ENCODE assay signal across 17 cellular contexts in the genomic region with DNA sequence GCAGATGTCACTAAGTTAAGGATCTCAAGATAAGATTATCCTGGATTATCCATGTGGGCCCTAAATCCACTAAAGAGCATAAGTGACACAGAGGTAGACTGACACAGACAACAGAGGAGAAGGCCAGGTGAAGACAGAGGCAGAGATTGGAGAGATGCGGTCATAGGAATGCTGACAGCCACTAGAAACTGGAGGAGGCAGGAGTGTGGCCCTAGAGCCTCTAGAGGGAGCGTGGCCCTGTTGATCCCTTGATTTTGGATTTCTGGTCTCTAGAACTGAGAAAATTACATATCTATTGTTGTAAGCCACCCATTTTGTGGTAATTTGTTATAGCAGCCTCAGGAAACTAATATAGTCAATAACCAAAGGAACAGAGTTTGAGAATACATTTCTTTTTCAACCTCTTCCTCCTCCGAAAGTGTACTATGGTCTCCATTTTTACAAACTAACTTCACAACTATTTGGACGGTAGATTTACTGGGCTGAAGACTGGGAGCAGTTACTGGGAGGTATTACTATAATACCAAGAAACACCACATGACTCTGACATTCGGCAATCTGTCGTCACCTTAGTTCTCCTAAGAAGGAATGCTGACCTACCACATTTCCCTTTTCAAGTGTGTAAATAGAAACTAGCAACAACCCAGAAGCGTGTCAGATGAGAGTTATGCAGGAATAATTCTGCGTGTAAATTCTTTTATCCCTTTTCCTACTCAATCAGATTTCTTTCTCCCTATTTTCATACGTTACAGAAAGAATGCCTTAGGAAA.
"Had no signal": no experiment of that assay in that cellular context is flagged by ENCODE, and none has a peak within 500 bp of the region (broad histone marks: within the 10 kb centered on the region; RNA-seq: fewer than 3 reads in every experiment).

No MANE protein-coding gene starts in this region.

- DNase-seq: activated CD4-positive, alpha-beta T cell treated with anti-CD3 and anti-CD28 coated beads, Interleukin-2, amount 50 U/mL, for 1 hour; activated naive CD4-positive, alpha-beta T cell treated with anti-CD3 and anti-CD28 coated beads, Interleukin-2, amount 50 U/mL, for 16 hours; activated T-cell treated with anti-CD3 and anti-CD28 coated beads for 4 hours; adrenal gland; central memory CD4-positive, alpha-beta T cell; islet precursor cell; left ventricle myocardium inferior; mesenchymal stem cell; spleen; stimulated activated CD4-positive, alpha-beta T cell treated with anti-CD3 and anti-CD28 coated beads, Interleukin-1b, Interleukin-23, amount 100 ng/mL, for 48 hours; stimulated activated naive B cell treated with anti-CD40 and anti-IgM and Interleukin-4, amounts not matched to agents 10 μg/mL and 1 μg/mL and 100 μg/mL, for 72 hours had no signal

- H3K27me3 ChIP-seq: adrenal gland, spleen, tibial nerve had no signal

- H3K27me3 Mint-ChIP-seq: dendritic cell treated with granulocyte-macrophage colony-stimulating factor and Interleukin-4, amounts not matched to agents 40 ng/mL and 50 ng/mL, for 4 days; stimulated activated naive B cell treated with anti-CD40 and anti-IgM and Interleukin-4, amounts not matched to agents 10 μg/mL and 1 μg/mL and 100 μg/mL, for 72 hours had no signal

- H3K9me3 ChIP-seq: adrenal gland, left ventricle myocardium inferior, spleen, tibial nerve had no signal

- H3K27ac Mint-ChIP-seq: activated T-helper 2 cell treated with anti-CD3 and anti-CD28 coated beads, Interferon-gamma antibody, Interleukin-2, Interleukin-4, amounts not matched to agents 10 μg/mL and 5 μg/mL and 100 μg/mL, durations not matched to agents 14 hours and 24 hours and 36 hours; dendritic cell treated with granulocyte-macrophage colony-stimulating factor and Interleukin-4, amounts not matched to agents 40 ng/mL and 50 ng/mL, for 4 days; stimulated activated naive B cell treated with anti-CD40 and anti-IgM and Interleukin-4, amounts not matched to agents 10 μg/mL and 1 μg/mL and 100 μg/mL, for 72 hours had no signal

- H3K9me3 Mint-ChIP-seq: activated T-helper 2 cell treated with anti-CD3 and anti-CD28 coated beads, Interferon-gamma antibody, Interleukin-2, Interleukin-4, amounts not matched to agents 10 μg/mL and 5 μg/mL and 100 μg/mL, durations not matched to agents 14 hours and 24 hours and 36 hours; stimulated activated naive B cell treated with anti-CD40 and anti-IgM and Interleukin-4, amounts not matched to agents 10 μg/mL and 1 μg/mL and 100 μg/mL, for 72 hours had no signal

- H3K4me1 ChIP-seq: adrenal gland, left ventricle myocardium inferior, spleen, tibial nerve had no signal

- H3K36me3 Mint-ChIP-seq: stimulated activated naive B cell treated with anti-CD40 and anti-IgM and Interleukin-4, amounts not matched to agents 10 μg/mL and 1 μg/mL and 100 μg/mL, for 72 hours had no signal

- H3K4me1 Mint-ChIP-seq: neural crest cell; stimulated activated naive B cell treated with anti-CD40 and anti-IgM and Interleukin-4, amounts not matched to agents 10 μg/mL and 1 μg/mL and 100 μg/mL, for 72 hours had no signal

- H3K4me3 ChIP-seq: adrenal gland, left ventricle myocardium inferior, spleen, tibial nerve had no signal

- H3K36me3 ChIP-seq: adrenal gland, left ventricle myocardium inferior, spleen, tibial nerve had no signal

- H3K4me3 Mint-ChIP-seq: dendritic cell treated with granulocyte-macrophage colony-stimulating factor and Interleukin-4, amounts not matched to agents 40 ng/mL and 50 ng/mL, for 4 days; neural crest cell; stimulated activated naive B cell treated with anti-CD40 and anti-IgM and Interleukin-4, amounts not matched to agents 10 μg/mL and 1 μg/mL and 100 μg/mL, for 72 hours had no signal

- H3K27ac ChIP-seq: adrenal gland, left ventricle myocardium inferior, spleen, tibial nerve had no signal

- ATAC-seq: esophagus mucosa; sciatic nerve; stimulated activated naive B cell treated with anti-CD40 and anti-IgM and Interleukin-4, amounts not matched to agents 10 μg/mL and 1 μg/mL and 100 μg/mL, for 72 hours had no signal
